21 cellular contexts compared by ENCODE assay signal in the genomic region with DNA sequence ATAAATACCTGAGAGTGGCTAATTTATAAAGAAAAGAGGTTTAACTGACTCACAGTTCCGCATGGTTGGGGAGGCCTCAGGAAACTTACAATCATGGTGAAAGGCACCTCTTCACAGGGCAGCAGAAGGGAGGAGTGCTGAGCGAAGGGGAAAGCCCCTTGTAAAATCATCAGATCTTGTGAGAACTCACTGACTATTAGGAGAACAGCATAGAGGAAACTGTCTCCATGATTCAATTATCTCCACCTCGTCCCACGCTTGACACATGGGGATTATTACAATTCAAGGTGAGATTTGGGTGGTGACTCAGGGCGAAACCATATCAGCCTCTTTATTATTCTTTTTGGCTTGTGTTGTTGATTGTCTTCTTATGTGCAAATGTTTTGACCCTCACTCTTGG.
DNase-seq lines count a peak whose midpoint lies in the region; ATAC-seq lines count a peak whose summit lies in the region.
"Had no signal": no experiment of that assay in that cellular context is flagged by ENCODE, and none has a peak within 500 bp of the region (broad histone marks: within the 10 kb centered on the region; RNA-seq: fewer than 3 reads in every experiment).

No MANE protein-coding gene starts in this region.

- H3K36me3 Mint-ChIP-seq in activated naive CD4-positive, alpha-beta T cell treated with anti-CD3 and anti-CD28 coated beads, Interleukin-2, amount 10 ng/mL, durations not matched to agents 7 days and 5 days, result peaks cover 37% of the 10 kb centered on the region
- H3K36me3 Mint-ChIP-seq in stimulated activated effector memory CD8-positive, alpha-beta T cell treated with anti-CD3 and anti-CD28 coated beads, Interleukin-12 subunit alpha, Interleukin-12 subunit beta, amount 100 ng/mL, for 72 hours, result peaks cover 22% of the 10 kb centered on the region

- H3K27ac Mint-ChIP-seq in activated naive CD4-positive, alpha-beta T cell treated with anti-CD3 and anti-CD28 coated beads, Interleukin-2, amount 10 ng/mL, durations not matched to agents 7 days and 5 days, result no peak overlapping the region
- peak overlapping the region; percentile 36 for H3K27ac Mint-ChIP-seq in stimulated activated effector memory CD8-positive, alpha-beta T cell treated with anti-CD3 and anti-CD28 coated beads, Interleukin-12 subunit alpha, Interleukin-12 subunit beta, amount 100 ng/mL, for 72 hours
- H3K27ac Mint-ChIP-seq: CD4-positive, CD25-positive, alpha-beta regulatory T cell had no signal

- no peaks in the 10 kb centered on the region for H3K9me3 Mint-ChIP-seq in activated naive CD4-positive, alpha-beta T cell treated with anti-CD3 and anti-CD28 coated beads, Interleukin-2, amount 10 ng/mL, durations not matched to agents 7 days and 5 days
- no peaks in the 10 kb centered on the region for H3K9me3 Mint-ChIP-seq in stimulated activated effector memory CD8-positive, alpha-beta T cell treated with anti-CD3 and anti-CD28 coated beads, Interleukin-12 subunit alpha, Interleukin-12 subunit beta, amount 100 ng/mL, for 72 hours

- H3K27me3 Mint-ChIP-seq in activated naive CD4-positive, alpha-beta T cell treated with anti-CD3 and anti-CD28 coated beads, Interleukin-2, amount 10 ng/mL, durations not matched to agents 7 days and 5 days, result no peaks in the 10 kb centered on the region
- H3K27me3 Mint-ChIP-seq: CD4-positive, CD25-positive, alpha-beta regulatory T cell had no signal

- peak; percentile 99 for ATAC-seq in stimulated activated effector memory CD8-positive, alpha-beta T cell treated with anti-CD3 and anti-CD28 coated beads, Interleukin-12 subunit alpha, Interleukin-12 subunit beta, amount 100 ng/mL, for 72 hours
- ATAC-seq in HG02610 (IDR thresholded peaks at IDR 0.05; ENCODE audit: unreplicated experiment), result no peak
- no peak for ATAC-seq in GM18502 (IDR thresholded peaks at IDR 0.05; ENCODE audit: poor library complexity, unreplicated experiment)
- ATAC-seq: GM12878 had no signal

- no peaks in the 10 kb centered on the region for H3K4me1 Mint-ChIP-seq in activated naive CD4-positive, alpha-beta T cell treated with anti-CD3 and anti-CD28 coated beads, Interleukin-2, amount 10 ng/mL, durations not matched to agents 7 days and 5 days
- peaks cover 19% of the 10 kb centered on the region for H3K4me1 Mint-ChIP-seq in stimulated activated effector memory CD8-positive, alpha-beta T cell treated with anti-CD3 and anti-CD28 coated beads, Interleukin-12 subunit alpha, Interleukin-12 subunit beta, amount 100 ng/mL, for 72 hours

- no peak overlapping the region for H3K4me3 Mint-ChIP-seq in activated naive CD4-positive, alpha-beta T cell treated with anti-CD3 and anti-CD28 coated beads, Interleukin-2, amount 10 ng/mL, durations not matched to agents 7 days and 5 days
- no peak overlapping the region for H3K4me3 Mint-ChIP-seq in stimulated activated effector memory CD8-positive, alpha-beta T cell treated with anti-CD3 and anti-CD28 coated beads, Interleukin-12 subunit alpha, Interleukin-12 subunit beta, amount 100 ng/mL, for 72 hours
- H3K4me3 Mint-ChIP-seq: CD4-positive, CD25-positive, alpha-beta regulatory T cell had no signal

- CTCF ChIA-PET in activated naive CD4-positive, alpha-beta T cell treated with anti-CD3 and anti-CD28 coated beads, Interleukin-2, amount 10 ng/mL, durations not matched to agents 7 days and 5 days (lab: Charles Lee), result no interaction called here

- DNase-seq in activated naive CD4-positive, alpha-beta T cell treated with Interleukin-2 at 50 U/mL for 16 hours, result peak; percentile 32
- DNase-seq in activated naive CD4-positive, alpha-beta T cell treated with anti-CD3 and anti-CD28 coated beads, Interleukin-2, amount 10 ng/mL, durations not matched to agents 7 days and 5 days, result no peak
- DNase-seq in activated naive CD4-positive, alpha-beta T cell treated with anti-CD3 and anti-CD28 coated beads, Interleukin-2, amount 50 U/mL, for 16 hours, result peak; percentile 15
- peak; percentile 5 to 52 (median 43) for DNase-seq in stimulated activated CD4-positive, alpha-beta T cell treated with anti-CD3 and anti-CD28 coated beads, Interleukin-12 subunit alpha, Interleukin-12 subunit beta, amount 100 ng/mL, for 48 hours (ENCODE audit: low read depth in 2 of 3, low spot score in 1 of 3)
- DNase-seq in stimulated activated effector memory CD8-positive, alpha-beta T cell treated with anti-CD3 and anti-CD28 coated beads, Interleukin-12 subunit alpha, Interleukin-12 subunit beta, amount 100 ng/mL, for 72 hours (ENCODE audit: low spot score in 2 of 2), result no peak
- no peak for DNase-seq in COLO829 (ENCODE audit: low spot score)
- DNase-seq: amygdala; CD4-positive, CD25-positive, alpha-beta regulatory T cell; DMS79; foreskin fibroblast; GOT3; hypothalamus; IMR-90; NCI-H1417; NCI-H2107; SJCRH30; small intestine; substantia nigra had no signal

Comparison
In these comparisons a context has a peak if more than half of its experiments do, and no peak if none do; other contexts are left out.
1. DNase-seq: peak in activated naive CD4-positive, alpha-beta T cell treated with Interleukin-2 at 50 U/mL for 16 hours (single experiment), activated naive CD4-positive, alpha-beta T cell treated with anti-CD3 and anti-CD28 coated beads, Interleukin-2, amount 50 U/mL, for 16 hours (single experiment) and stimulated activated CD4-positive, alpha-beta T cell treated with anti-CD3 and anti-CD28 coated beads, Interleukin-12 subunit alpha, Interleukin-12 subunit beta, amount 100 ng/mL, for 48 hours (3 of 3); none in activated naive CD4-positive, alpha-beta T cell treated with anti-CD3 and anti-CD28 coated beads, Interleukin-2, amount 10 ng/mL, durations not matched to agents 7 days and 5 days (single experiment), stimulated activated effector memory CD8-positive, alpha-beta T cell treated with anti-CD3 and anti-CD28 coated beads, Interleukin-12 subunit alpha, Interleukin-12 subunit beta, amount 100 ng/mL, for 72 hours (0 of 2) and COLO829 (single experiment).